ENCODE assay signal across 19 cellular contexts in genomic region chr21:26105819-26106218, GRCh38.
A peak's percentile ranks its signal among the peaks of the same experiment; 100 is the strongest.
DNase-seq lines count a peak whose midpoint lies in the region; ATAC-seq and TF ChIP-seq lines count a peak whose summit lies in the region.
"Had no signal": no experiment of that assay in that cellular context is flagged by ENCODE, and none has a peak within 500 bp of the region (broad histone marks: within the 10 kb centered on the region; RNA-seq: fewer than 3 reads in every experiment).

No MANE protein-coding gene starts in this region.

- H2AK5ac ChIP-seq in mesendoderm (ENCODE audit: low read length) = no peak overlapping the region

- no peaks in the 10 kb centered on the region for H3K27me3 Mint-ChIP-seq in WTC11 (ENCODE audit: low read depth)
- H3K27me3 Mint-ChIP-seq: CD4-positive, CD25-positive, alpha-beta regulatory T cell had no signal

- ATAC-seq in left ventricle myocardium superior = peak; percentile 37
- no peak for ATAC-seq in WTC11
- peak; percentile 55 for ATAC-seq in thoracic aorta (ENCODE audit: insufficient number of reproducible peaks, low FRiP score, low read depth)
- ATAC-seq: K562 had no signal

- H3K27ac ChIP-seq in right atrium auricular region (no peak overlapping the region), mesendoderm (ENCODE audit: low read depth, low read length) (no peak overlapping the region), thoracic aorta (no peak overlapping the region)
- H3K27ac ChIP-seq: BLaER1, SJSA1 had no signal

- no peak overlapping the region for H3K4me2 ChIP-seq in mesendoderm (ENCODE audit: low read length)
- H3K4me2 ChIP-seq: BLaER1 had no signal

- DNase-seq in left ventricle myocardium superior (no peak), right atrium auricular region (ENCODE audit: low spot score) (no peak), WTC11 (ENCODE audit: low spot score) (no peak), mesendoderm (no peak), thoracic aorta (ENCODE audit: low spot score) (no peak), NCI-H1930 (lab: John Stamatoyannopoulos, UW) (no peak), head of caudate nucleus (no peak)
- DNase-seq in effector CD8-positive, alpha-beta T cell (lab: John Stamatoyannopoulos, UW) = no peak
- DNase-seq: CD4-positive, CD25-positive, alpha-beta regulatory T cell; MV-4-11; NCI-H1105; NCI-H1436 treated with DMSO at 0.1 percent for 48 hours; NCI-H187 treated with DMSO at 0.1 percent for 48 hours; NCI-H2107; NCI-H524; NCI-H774 had no signal

- H3K4me3 Mint-ChIP-seq in WTC11 = peak overlapping the region; percentile 16
- H3K4me3 Mint-ChIP-seq: CD4-positive, CD25-positive, alpha-beta regulatory T cell had no signal

- H3K23ac ChIP-seq in mesendoderm (ENCODE audit: low read length) = no peak overlapping the region

- H2BK120ac ChIP-seq in mesendoderm (ENCODE audit: low read depth, low read length) = no peak overlapping the region

- no CpG with 5 or more reads among the region's 5 CpGs for WGBS in mesendoderm (ENCODE audit: extremely low coverage, insufficient coverage, low lambda C conversion rate)

- H2BK5ac ChIP-seq in mesendoderm (ENCODE audit: low read length) = peak overlapping the region; percentile 11

- H3K4me1 ChIP-seq in right atrium auricular region = no peaks in the 10 kb centered on the region
- peaks cover 18% of the 10 kb centered on the region for H3K4me1 ChIP-seq in mesendoderm (ENCODE audit: control insufficient read depth, low read depth, low read length)
- H3K4me1 ChIP-seq in thoracic aorta (ENCODE audit: control insufficient read depth in 1 of 2, low read depth in 2 of 2) = no peaks in the 10 kb centered on the region

- no peaks in the 10 kb centered on the region for H3K9me3 Mint-ChIP-seq in WTC11

- POLR2A ChIA-PET in WTC11 (lab: Charles Lee) = no interaction called here

- H3K4me3 ChIP-seq in right atrium auricular region = no peak overlapping the region
- H3K4me3 ChIP-seq in mesendoderm (ENCODE audit: low read length) = no peak overlapping the region
- no peak overlapping the region for H3K4me3 ChIP-seq in thoracic aorta
- H3K4me3 ChIP-seq: BLaER1, K562, SJSA1 had no signal

- H3K27me3 ChIP-seq in right atrium auricular region (no peaks in the 10 kb centered on the region), mesendoderm (ENCODE audit: insufficient read depth, low read length, poor library complexity) (no peaks in the 10 kb centered on the region), thoracic aorta (replicated peaks; ENCODE audit: insufficient read depth) (no peaks in the 10 kb centered on the region)
- H3K27me3 ChIP-seq: BLaER1, SJSA1 had no signal

- no peak overlapping the region for H4K8ac ChIP-seq in mesendoderm (ENCODE audit: low read depth, low read length)

- no peak overlapping the region for H4K5ac ChIP-seq in mesendoderm (ENCODE audit: low read length)

- no peak overlapping the region for H3K9ac ChIP-seq in mesendoderm (ENCODE audit: low read length)
- H3K9ac ChIP-seq: BLaER1 had no signal

- H3K27ac Mint-ChIP-seq in WTC11 = peak overlapping the region; percentile 89

- H3K36me3 Mint-ChIP-seq in WTC11 = peaks cover 33% of the 10 kb centered on the region

- H3K56ac ChIP-seq in mesendoderm (ENCODE audit: low read length) = no peak overlapping the region

- H3K9me3 ChIP-seq in right atrium auricular region = no peaks in the 10 kb centered on the region
- no peaks in the 10 kb centered on the region for H3K9me3 ChIP-seq in thoracic aorta
- H3K9me3 ChIP-seq: SJSA1 had no signal

- H3K18ac ChIP-seq in mesendoderm (ENCODE audit: low read length) = no peak overlapping the region

- TF ChIP-seq CTCF in right atrium auricular region (IDR thresholded peaks at IDR 0.05) = no peak
- TF ChIP-seq CTCF in WTC11 (IDR thresholded peaks at IDR 0.05) = no peak
- TF ChIP-seq CTCF in thoracic aorta (IDR thresholded peaks at IDR 0.05) = no peak

- peaks cover 66% of the 10 kb centered on the region for H3K79me2 ChIP-seq in mesendoderm (ENCODE audit: control insufficient read depth, insufficient read depth, low read length)

- peaks cover 69% of the 10 kb centered on the region for H3K4me1 Mint-ChIP-seq in WTC11

- intact Hi-C loops in left ventricle myocardium superior (cut with micrococcal nuclease) (no loop called here), head of caudate nucleus (cut with DNase I) (no loop called here)

- H3K79me1 ChIP-seq in mesendoderm (ENCODE audit: low read length) = peaks cover 6% of the 10 kb centered on the region

- H3K36me3 ChIP-seq in right atrium auricular region (no peaks in the 10 kb centered on the region), mesendoderm (ENCODE audit: control insufficient read depth, insufficient read depth, low read length) (no peaks in the 10 kb centered on the region), thoracic aorta (peaks cover 4% of the 10 kb centered on the region)

- no peak overlapping the region for H2BK15ac ChIP-seq in mesendoderm (replicated peaks; ENCODE audit: low read depth)

- CTCF ChIA-PET in WTC11 (lab: Charles Lee) = no interaction called here

- no peak overlapping the region for H3K4ac ChIP-seq in mesendoderm (ENCODE audit: low read depth, low read length)

TF ChIP-seq in WTC11, 78 proteins besides CTCF, POLR2A, EP300 and RAD21 (continues in another document):
- TF ChIP-seq CBFB (CRISPR knock-in tag; IDR thresholded peaks at IDR 0.05; ENCODE audit: low read depth) (no peak), TP53 (CRISPR knock-in tag; IDR thresholded peaks at IDR 0.05) (no peak), ARID4B (CRISPR knock-in tag; IDR thresholded peaks at IDR 0.05; ENCODE audit: borderline replicate concordance) (no peak), ZNF263 (CRISPR knock-in tag; IDR thresholded peaks at IDR 0.05; ENCODE audit: low read depth) (no peak), E2F4 (CRISPR knock-in tag; IDR thresholded peaks at IDR 0.05; ENCODE audit: borderline replicate concordance, low read depth) (no peak)
- TF ChIP-seq, protein P1, sequence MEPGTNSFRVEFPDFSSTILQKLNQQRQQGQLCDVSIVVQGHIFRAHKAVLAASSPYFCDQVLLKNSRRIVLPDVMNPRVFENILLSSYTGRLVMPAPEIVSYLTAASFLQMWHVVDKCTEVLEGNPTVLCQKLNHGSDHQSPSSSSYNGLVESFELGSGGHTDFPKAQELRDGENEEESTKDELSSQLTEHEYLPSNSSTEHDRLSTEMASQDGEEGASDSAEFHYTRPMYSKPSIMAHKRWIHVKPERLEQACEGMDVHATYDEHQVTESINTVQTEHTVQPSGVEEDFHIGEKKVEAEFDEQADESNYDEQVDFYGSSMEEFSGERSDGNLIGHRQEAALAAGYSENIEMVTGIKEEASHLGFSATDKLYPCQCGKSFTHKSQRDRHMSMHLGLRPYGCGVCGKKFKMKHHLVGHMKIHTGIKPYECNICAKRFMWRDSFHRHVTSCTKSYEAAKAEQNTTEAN (CRISPR knock-in tag; IDR thresholded peaks at IDR 0.05) = no peak
